Comparison of ENCODE assay signal across 8 cellular contexts in genomic region chr22:50270302-50271010, GRCh38. TPM values are rescaled to one million over a fixed set of nuclear protein-coding genes. Genes with fewer than 3 reads are reported as not detected.
DNase-seq lines count a peak whose midpoint lies in the region; ATAC-seq and TF ChIP-seq lines count a peak whose summit lies in the region.

Gene MAPK11 (minus strand): TSS chr22:50270380. CDS start chr22:50270292, 88 bp downstream.

- no peaks in the 10 kb centered on the region for H3K9me3 ChIP-seq in adipocyte (ENCODE audit: control insufficient read depth, low read length)
- H3K9me3 ChIP-seq in left ventricle myocardium inferior (replicated peaks): no peaks in the 10 kb centered on the region
- H3K9me3 ChIP-seq in aorta (ENCODE audit: control insufficient read depth, low read length): no peaks in the 10 kb centered on the region

- no peaks in the 10 kb centered on the region for H3K27me3 Mint-ChIP-seq in T-cell

- H3K27ac ChIP-seq in left ventricle myocardium inferior (replicated peaks) (peak within 1 kb of the TSS; percentile 87), aorta (ENCODE audit: low read depth in 1 of 2, low read length in 2 of 2) (no peak within 1 kb of the TSS)

- peaks cover 14 to 26% (median 16%) of the 10 kb centered on the region in 3 donors for H3K4me1 Mint-ChIP-seq in T-cell

- intact Hi-C loops in left ventricle myocardium inferior (cut with micrococcal nuclease) (loop anchor here (5.0 kb wide), 1 partner anchor 57 kb away; the partner anchor contains the start of gene DENND6B), aorta (cut with DNase I) (no loop called here)

- peak; percentile 45 for ATAC-seq in HG02885 (IDR thresholded peaks at IDR 0.05; ENCODE audit: poor library complexity, unreplicated experiment)
- ATAC-seq in T-cell (replicated peaks in 1 of 4): peak; percentile 76 to 77 (median 76)
- peak; percentile 64 for ATAC-seq in aorta (ENCODE audit: low FRiP score)
- no peak for ATAC-seq in GM18511 (IDR thresholded peaks at IDR 0.05; ENCODE audit: unreplicated experiment)

- DNase-seq in COR-L47 (lab: John Stamatoyannopoulos, UW) (peak; percentile 55), T-cell (peak; percentile 48 to 77 (median 64)), adipocyte (ENCODE audit: low read depth) (peak; percentile 87), left ventricle myocardium inferior (peak; percentile 73), pulmonary artery endothelial cell (ENCODE audit: low read depth, low spot score) (no peak), aorta (peak; percentile 83 to 94)

- H3K4me1 ChIP-seq in adipocyte (ENCODE audit: control insufficient read depth, insufficient read depth, low read length): peaks cover 28% of the 10 kb centered on the region
- peaks cover 71% of the 10 kb centered on the region for H3K4me1 ChIP-seq in left ventricle myocardium inferior
- no peaks in the 10 kb centered on the region for H3K4me1 ChIP-seq in aorta (ENCODE audit: control insufficient read depth in 1 of 2, insufficient read depth in 2 of 2, low read length in 2 of 2)

- CTCF ChIA-PET in T-cell (lab: Charles Lee): interaction anchor here in 1 of 2 donors (0.6 kb wide), 2 partner anchors 209 to 1814 kb away, joined by 3 to 6 read pairs; no protein-coding TSS in a partner anchor

- H3K4me3 ChIP-seq in adipocyte (ENCODE audit: low read length) (peak within 1 kb of the TSS; percentile 78), left ventricle myocardium inferior (peak within 1 kb of the TSS; percentile 67), aorta (ENCODE audit: low read length in 2 of 2) (peak within 1 kb of the TSS; percentile 7 to 49)

- POLR2A ChIA-PET in T-cell (lab: Charles Lee): no interaction called here

- no peak for TF ChIP-seq CTCF in left ventricle myocardium inferior (IDR thresholded peaks at IDR 0.05; ENCODE audit: borderline replicate concordance)

- H3K36me3 Mint-ChIP-seq in T-cell: no peaks in the 10 kb centered on the region

- peak within 1 kb of the TSS; percentile 68 to 76 (median 75) for H3K4me3 Mint-ChIP-seq in T-cell

- H3K27ac Mint-ChIP-seq in T-cell: no peak within 1 kb of the TSS

- WGBS in aorta, 2 donors: 0 to 1% methylated on average over 37 to 77 of the region's 77 CpGs

- no peaks in the 10 kb centered on the region for H3K9me3 Mint-ChIP-seq in T-cell

- H3K9ac ChIP-seq in adipocyte (ENCODE audit: low read length): peak within 1 kb of the TSS; percentile 78

- H3K36me3 ChIP-seq in adipocyte (ENCODE audit: control insufficient read depth, insufficient read depth, low read length, severe bottlenecking) (peaks cover 10% of the 10 kb centered on the region), left ventricle myocardium inferior (peaks cover 6% of the 10 kb centered on the region), aorta (ENCODE audit: control insufficient read depth in 1 of 2, insufficient read depth in 2 of 2, low read length in 1 of 2) (no peaks in the 10 kb centered on the region)

- peaks cover 7% of the 10 kb centered on the region for H3K27me3 ChIP-seq in adipocyte (replicated peaks; ENCODE audit: control insufficient read depth, insufficient read depth, low read length)
- peaks cover 11% of the 10 kb centered on the region for H3K27me3 ChIP-seq in left ventricle myocardium inferior (ENCODE audit: low read depth)
- no peaks in the 10 kb centered on the region for H3K27me3 ChIP-seq in aorta (ENCODE audit: control insufficient read depth in 1 of 2, insufficient read depth in 2 of 2, low read length in 1 of 2)

RNA-seq across cellular contexts. Expression of gene MAPK11, which starts in this region (rescaled TPM):
- 1 to 10 TPM; 3.5 to 8.9 (median 5.6) TPM for total RNA-seq in T-cell
- 7.8 TPM for total RNA-seq in left ventricle myocardium inferior
- total RNA-seq in pulmonary artery endothelial cell: 16.3 and 23.3 TPM in 2 replicates
- total RNA-seq in aorta: 10 to 100 TPM; 10.7 to 23.2 TPM
- polyA plus RNA-seq in aorta: 10 to 100 TPM in 1 of 2 donors, under 1 TPM in 1; 0.13 to 14.9 TPM

Comparison
In these comparisons a context has a peak if more than half of its experiments do, and no peak if none do; other contexts are left out.
1. H3K4me3 ChIP-seq: peak in every context shown above with its lines; median percentile 78 in adipocyte; 67 in left ventricle myocardium inferior; 28 in aorta.